ENCODE assay signal across 21 cellular contexts in genomic region chr1:62327360-62328051, GRCh38. TPM values are rescaled to one million over a fixed set of nuclear protein-coding genes. Genes with fewer than 3 reads are reported as not detected.
DNase-seq lines count a peak whose midpoint lies in the region; ATAC-seq and TF ChIP-seq lines count a peak whose summit lies in the region.
"Had no signal": no experiment of that assay in that cellular context is flagged by ENCODE, and none has a peak within 500 bp of the region (broad histone marks: within the 10 kb centered on the region; RNA-seq: fewer than 3 reads in every experiment).

No MANE protein-coding gene starts in this region.

- TF ChIP-seq EP300 in transverse colon (IDR thresholded peaks at IDR 0.05; ENCODE audit: low read depth), result no peak

- in situ Hi-C loops in Panc1 (cut with HindIII; ENCODE audit: low pct_unique_long_range_greater_than_20kb, low sequenced_read_pairs) (no loop called here), transverse colon (cut with MboI; ENCODE audit: low pct_ligation_motif_present in 1 of 4, low pct_unique_long_range_greater_than_20kb in 1 of 4, low sequenced_read_pairs in 3 of 4) (no loop called here)

- no peak overlapping the region for H3K4me3 Mint-ChIP-seq in CD4-positive, alpha-beta T cell
- H3K4me3 Mint-ChIP-seq: activated CD4-positive, alpha-beta memory T cell treated with anti-CD3 and anti-CD28 coated beads for 36 hours; stimulated activated naive CD8-positive, alpha-beta T cell treated with anti-CD3 and anti-CD28 coated beads, Interleukin-15, amount 100 ng/mL, for 72 hours had no signal

- no peak for TF ChIP-seq POLR2A in transverse colon (IDR thresholded peaks at IDR 0.05)

- DNase-seq in ELF-1 (ENCODE audit: low read depth, low spot score), result peak; percentile 64
- no peak for DNase-seq in Panc1 (ENCODE audit: low read depth, low spot score)
- DNase-seq in iPS-NIHi11 (ENCODE audit: low spot score), result peak; percentile 37
- DNase-seq in osteoblast (ENCODE audit: insufficient read length, low spot score, missing footprints), result peak; percentile 13
- no peak for DNase-seq in central memory CD4-positive, alpha-beta T cell
- DNase-seq in CD4-positive, alpha-beta T cell, result no peak
- no peak for DNase-seq in cerebellar nuclear complex (lab: John Stamatoyannopoulos, UW)
- no peak for DNase-seq in transverse colon
- DNase-seq: activated CD4-positive, alpha-beta memory T cell treated with anti-CD3 and anti-CD28 coated beads for 36 hours; activated CD4-positive, CD25-positive, alpha-beta regulatory T cell; activated gamma-delta T cell; brain microvascular endothelial cell; Caco-2; DND-41; NCI-H1105; NCI-H2107; stimulated activated CD4-positive, alpha-beta T cell treated with anti-CD3 and anti-CD28 coated beads, Interleukin-12 subunit alpha, Interleukin-12 subunit beta, amount 100 ng/mL, for 4 hours; stimulated activated naive CD8-positive, alpha-beta T cell treated with anti-CD3 and anti-CD28 coated beads, Interleukin-15, amount 100 ng/mL, for 72 hours; T1000; tibial artery had no signal

- no peak overlapping the region for H3K4me2 ChIP-seq in osteoblast (ENCODE audit: insufficient read depth, low read length)

- no peaks in the 10 kb centered on the region for H4K20me1 ChIP-seq in osteoblast (ENCODE audit: insufficient read depth, low read length)

- POLR2A ChIA-PET in Panc1 (lab: Charles Lee), result no interaction called here
- POLR2A ChIA-PET in CD4-positive, alpha-beta T cell (lab: Charles Lee), result no interaction called here

- no peaks in the 10 kb centered on the region for H3K4me1 ChIP-seq in Panc1 (ENCODE audit: control insufficient read depth, insufficient read depth, low read length)
- H3K4me1 ChIP-seq in osteoblast (ENCODE audit: insufficient read depth, low read length), result peaks cover 9% of the 10 kb centered on the region
- H3K4me1 ChIP-seq in transverse colon, result peaks cover 0 to 8% (median 3%) of the 10 kb centered on the region in 4 donors
- H3K4me1 ChIP-seq: tibial artery had no signal

- H3K9me3 ChIP-seq in Panc1 (ENCODE audit: control insufficient read depth, insufficient read depth, low read depth, low read length) (no peaks in the 10 kb centered on the region), osteoblast (ENCODE audit: low read depth, low read length) (no peaks in the 10 kb centered on the region), transverse colon (no peaks in the 10 kb centered on the region)
- H3K9me3 ChIP-seq in CD4-positive, alpha-beta T cell (ENCODE audit: control insufficient read depth, low read length), result no peaks in the 10 kb centered on the region
- H3K9me3 ChIP-seq: Caco-2, tibial artery had no signal

- BruUV-seq in Panc1 (replicated peaks; lab: Mats Ljungman, UMichigan), result no TSS peak

- H3K27ac ChIP-seq in Panc1 (ENCODE audit: low read length) (no peak overlapping the region), osteoblast (ENCODE audit: low read depth, low read length) (no peak overlapping the region), transverse colon (no peak overlapping the region)
- H3K27ac ChIP-seq in CD4-positive, alpha-beta T cell (ENCODE audit: low read depth, low read length), result no peak overlapping the region
- H3K27ac ChIP-seq: brain microvascular endothelial cell, coronary artery, tibial artery had no signal

- no peaks in the 10 kb centered on the region for H3K36me3 Mint-ChIP-seq in CD4-positive, alpha-beta T cell (ENCODE audit: low read depth)
- H3K36me3 Mint-ChIP-seq: activated CD4-positive, alpha-beta memory T cell treated with anti-CD3 and anti-CD28 coated beads for 36 hours had no signal

- intact Hi-C loops in Panc1 (cut with micrococcal nuclease; ENCODE audit: unreplicated experiment) (no loop called here), transverse colon (cut with DNase I; ENCODE audit: low total_unique reads) (no loop called here)
- intact Hi-C loops in CD4-positive, alpha-beta T cell (cut with DNase I, micrococcal nuclease), result no loop called here

- H3K4me1 Mint-ChIP-seq in CD4-positive, alpha-beta T cell (ENCODE audit: low read depth), result no peaks in the 10 kb centered on the region
- H3K4me1 Mint-ChIP-seq: stimulated activated naive CD8-positive, alpha-beta T cell treated with anti-CD3 and anti-CD28 coated beads, Interleukin-15, amount 100 ng/mL, for 72 hours had no signal

- TF ChIP-seq CTCF in Panc1 (IDR thresholded peaks at IDR 0.05) (no peak), osteoblast (IDR thresholded peaks at IDR 0.05; ENCODE audit: extremely low read depth, low read depth, low read length) (no peak), transverse colon (IDR thresholded peaks at IDR 0.05) (no peak)
- TF ChIP-seq CTCF in CD4-positive, alpha-beta T cell (IDR thresholded peaks at IDR 0.05), result no peak

- CTCF ChIA-PET in Panc1 (lab: Charles Lee), result no interaction called here
- CTCF ChIA-PET in CD4-positive, alpha-beta T cell (lab: Charles Lee), result no interaction called here

- H3K27me3 ChIP-seq in Panc1 (ENCODE audit: control insufficient read depth, insufficient read depth, low read length) (0 out of 2 replicates have a peak, but pooled peaks cover 2% of the 10 kb centered on the region), osteoblast (ENCODE audit: insufficient read depth, low read length) (no peaks in the 10 kb centered on the region), transverse colon (no peaks in the 10 kb centered on the region)
- no peaks in the 10 kb centered on the region for H3K27me3 ChIP-seq in CD4-positive, alpha-beta T cell (ENCODE audit: control insufficient read depth, insufficient read depth, low read length)
- H3K27me3 ChIP-seq: brain microvascular endothelial cell had no signal

- no peak overlapping the region for H3K27ac Mint-ChIP-seq in CD4-positive, alpha-beta T cell
- H3K27ac Mint-ChIP-seq: activated CD4-positive, alpha-beta memory T cell treated with anti-CD3 and anti-CD28 coated beads for 36 hours; stimulated activated naive CD8-positive, alpha-beta T cell treated with anti-CD3 and anti-CD28 coated beads, Interleukin-15, amount 100 ng/mL, for 72 hours had no signal

- peaks cover 10% of the 10 kb centered on the region for H3K27me3 Mint-ChIP-seq in CD4-positive, alpha-beta T cell
- H3K27me3 Mint-ChIP-seq: stimulated activated naive CD8-positive, alpha-beta T cell treated with anti-CD3 and anti-CD28 coated beads, Interleukin-15, amount 100 ng/mL, for 72 hours had no signal

- H3K9me3 Mint-ChIP-seq in CD4-positive, alpha-beta T cell, result no peaks in the 10 kb centered on the region
- H3K9me3 Mint-ChIP-seq: activated CD4-positive, alpha-beta memory T cell treated with anti-CD3 and anti-CD28 coated beads for 36 hours had no signal

- no peak overlapping the region for H2AFZ ChIP-seq in osteoblast (ENCODE audit: low read length)

- WGBS in transverse colon (ENCODE audit: low coverage in 1 of 2), 2 donors, result 37% methylated on average over 16 of the region's 22 CpGs; no CpG with 5 or more reads in 1 of the 2 donors

- H3K36me3 ChIP-seq in Panc1 (ENCODE audit: control insufficient read depth, insufficient read depth, low read length) (no peaks in the 10 kb centered on the region), osteoblast (ENCODE audit: insufficient read depth, low read length) (no peaks in the 10 kb centered on the region), transverse colon (no peaks in the 10 kb centered on the region)
- H3K36me3 ChIP-seq: brain microvascular endothelial cell, tibial artery had no signal

- H3K4me3 ChIP-seq in Panc1 (ENCODE audit: low read depth in 2 of 2, low read length in 2 of 2) (no peak overlapping the region), osteoblast (ENCODE audit: insufficient read depth, low read length) (no peak overlapping the region), transverse colon (peak overlapping the region in 1 of 4 donors; percentile 14)
- H3K4me3 ChIP-seq: coronary artery, tibial artery had no signal

- peak; percentile 71 for ATAC-seq in Panc1
- no peak for ATAC-seq in CD4-positive, alpha-beta T cell (ENCODE audit: poor library complexity)
- ATAC-seq: stimulated activated naive CD8-positive, alpha-beta T cell treated with anti-CD3 and anti-CD28 coated beads, Interleukin-15, amount 100 ng/mL, for 72 hours had no signal

- H3K79me2 ChIP-seq in osteoblast (ENCODE audit: insufficient read depth, low read length), result no peaks in the 10 kb centered on the region

RNA-seq across cellular contexts. Expression of gene KANK4, which starts 8.3 kb away (rescaled TPM):
- total RNA-seq in Panc1 (2021; ENCODE audit: unreplicated experiment) (0.18 TPM), osteoblast (under 0.01 TPM in 2 replicates), transverse colon (1 to 10 TPM in 2 of 4 donors, not detected in 2; 1.2 to 1.3 TPM)
- polyA plus RNA-seq in Panc1 (2012; ENCODE audit: insufficient read length), result 0.31 TPM
- not detected for total RNA-seq in CD4-positive, alpha-beta T cell
- total RNA-seq: activated CD4-positive, alpha-beta memory T cell treated with anti-CD3 and anti-CD28 coated beads for 36 hours had no signal

Comparison
In these comparisons a context has a peak if more than half of its experiments do, and no peak if none do; other contexts are left out.
1. DNase-seq: peak in ELF-1 (single experiment), iPS-NIHi11 (single experiment) and osteoblast (single experiment); none in Panc1 (single experiment), central memory CD4-positive, alpha-beta T cell (single experiment), CD4-positive, alpha-beta T cell (0 of 10), cerebellar nuclear complex (0 of 2) and transverse colon (single experiment).